20 cellular contexts compared by ENCODE assay signal in genomic region chr1:77686784-77687518, GRCh38. TPM values are rescaled to one million over a fixed set of nuclear protein-coding genes. Genes with fewer than 3 reads are reported as not detected.
DNase-seq lines count a peak whose midpoint lies in the region; ATAC-seq and TF ChIP-seq lines count a peak whose summit lies in the region.
"Had no signal": no experiment of that assay in that cellular context is flagged by ENCODE, and none has a peak within 500 bp of the region (broad histone marks: within the 10 kb centered on the region; RNA-seq: fewer than 3 reads in every experiment).

No MANE protein-coding gene starts in this region.

- H3K4me1 Mint-ChIP-seq in mesothelial cell of epicardium, result peaks cover 17% of the 10 kb centered on the region

- peak overlapping the region; percentile 47 for H3K27ac Mint-ChIP-seq in mesothelial cell of epicardium
- H3K27ac Mint-ChIP-seq: activated CD8-positive, alpha-beta T cell treated with anti-CD3 and anti-CD28 coated beads, Interleukin-2, amount 10 ng/mL, durations not matched to agents 7 days and 5 days; activated naive CD4-positive, alpha-beta T cell treated with anti-CD3 and anti-CD28 coated beads, Interleukin-2, amount 50 U/mL, for 24 hours had no signal

- TF ChIP-seq EP300 in esophagus muscularis mucosa (IDR thresholded peaks at IDR 0.05), result no peak

- peaks cover 7% of the 10 kb centered on the region for H3K36me3 Mint-ChIP-seq in mesothelial cell of epicardium

- peaks cover 4% of the 10 kb centered on the region for H3K9me3 Mint-ChIP-seq in mesothelial cell of epicardium
- H3K9me3 Mint-ChIP-seq: activated naive CD4-positive, alpha-beta T cell treated with anti-CD3 and anti-CD28 coated beads, Interleukin-2, amount 50 U/mL, for 24 hours; activated T-cell treated with anti-CD3 and anti-CD28 coated beads, Interleukin-2, amount 50 U/mL, for 4 hours had no signal

- no peaks in the 10 kb centered on the region for H3K27me3 Mint-ChIP-seq in mesothelial cell of epicardium (ENCODE audit: low read depth)
- H3K27me3 Mint-ChIP-seq: activated naive CD4-positive, alpha-beta T cell treated with anti-CD3 and anti-CD28 coated beads, Interleukin-2, amount 50 U/mL, for 24 hours; CD4-positive, CD25-positive, alpha-beta regulatory T cell had no signal

- ATAC-seq in heart left ventricle (no peak), HG02938 (IDR thresholded peaks at IDR 0.05; ENCODE audit: unreplicated experiment) (no peak), GM19023 (IDR thresholded peaks at IDR 0.05; ENCODE audit: unreplicated experiment) (no peak)
- ATAC-seq: activated CD8-positive, alpha-beta T cell treated with anti-CD3 and anti-CD28 coated beads, Interleukin-2, amount 10 ng/mL, durations not matched to agents 7 days and 5 days; activated T-cell treated with anti-CD3 and anti-CD28 coated beads, Interleukin-2, amount 50 U/mL, for 4 hours had no signal

- TF ChIP-seq POLR2A in heart left ventricle (IDR thresholded peaks at IDR 0.05), result no peak
- no peak for TF ChIP-seq POLR2A in esophagus muscularis mucosa (IDR thresholded peaks at IDR 0.05; ENCODE audit: low read depth)

- DNase-seq in heart left ventricle (peak in 3 of 5 donors; percentile 16 to 67 (median 37)), cardiac septum (ENCODE audit: low spot score) (no peak), esophagus muscularis mucosa (ENCODE audit: extremely low spot score) (no peak), mesothelial cell of epicardium (ENCODE audit: low spot score in 2 of 2, unreplicated experiment in 2 of 2) (no peak), GM20000 (ENCODE audit: low spot score) (no peak), NCI-H2227 (lab: John Stamatoyannopoulos, UW; ENCODE audit: unreplicated experiment) (no peak)
- DNase-seq: activated CD8-positive, alpha-beta T cell treated with anti-CD3 and anti-CD28 coated beads, Interleukin-2, amount 10 ng/mL, durations not matched to agents 7 days and 5 days; activated T-cell treated with anti-CD3 and anti-CD28 coated beads, Interleukin-2, amount 50 U/mL, for 4 hours; CD4-positive, CD25-positive, alpha-beta regulatory T cell; DMS53; KG1; NCI-H2029 treated with DMSO at 0.1 percent for 48 hours; NCI-H524 treated with DMSO at 0.1 percent for 48 hours; SJCRH30; stimulated activated CD8-positive, alpha-beta memory T cell treated with anti-CD3 and anti-CD28 coated beads, Interleukin-4, amount 100 ng/mL, for 48 hours; testis had no signal

- H3K27me3 ChIP-seq in heart left ventricle, result no peaks in the 10 kb centered on the region
- H3K27me3 ChIP-seq in esophagus muscularis mucosa, result no peaks in the 10 kb centered on the region
- H3K27me3 ChIP-seq: colonic mucosa, SJCRH30, testis had no signal

- H3K27ac ChIP-seq in heart left ventricle (no peak overlapping the region), esophagus muscularis mucosa (replicated peaks in 1 of 4) (no peak overlapping the region)
- H3K27ac ChIP-seq: colonic mucosa, SJCRH30, testis had no signal

- no peaks in the 10 kb centered on the region for H3K9me3 ChIP-seq in heart left ventricle
- H3K9me3 ChIP-seq in esophagus muscularis mucosa, result no peaks in the 10 kb centered on the region
- H3K9me3 ChIP-seq: colonic mucosa, SJCRH30, testis had no signal

- H3K4me1 ChIP-seq in heart left ventricle, result peaks cover 0 to 14% (median 9%) of the 10 kb centered on the region in 12 donors
- H3K4me1 ChIP-seq in esophagus muscularis mucosa, result peaks cover 6 to 18% (median 16%) of the 10 kb centered on the region in 4 donors
- H3K4me1 ChIP-seq: colonic mucosa, SJCRH30, testis had no signal

- H3K36me3 ChIP-seq in heart left ventricle, result peaks cover 0 to 14% (median 4%) of the 10 kb centered on the region in 9 donors
- peaks cover 0 to 13% (median 5%) of the 10 kb centered on the region in 4 donors for H3K36me3 ChIP-seq in esophagus muscularis mucosa
- H3K36me3 ChIP-seq: colonic mucosa, SJCRH30 had no signal

- intact Hi-C loops in heart left ventricle (cut with DNase I) (loop anchor here in 6 of 10 donors (10.0 kb wide), 5 partner anchors 102 to 542 kb away; no protein-coding TSS in a partner anchor), cardiac septum (cut with DNase I) (no loop called here), esophagus muscularis mucosa (cut with DNase I) (loop anchor here (10.0 kb wide), 1 partner anchor 92 kb away; no protein-coding TSS in a partner anchor)

- H3K4me3 Mint-ChIP-seq in mesothelial cell of epicardium, result peak overlapping the region; percentile 75
- H3K4me3 Mint-ChIP-seq: activated CD8-positive, alpha-beta T cell treated with anti-CD3 and anti-CD28 coated beads, Interleukin-2, amount 10 ng/mL, durations not matched to agents 7 days and 5 days had no signal

- TF ChIP-seq CTCF in heart left ventricle (IDR thresholded peaks at IDR 0.05) (no peak), esophagus muscularis mucosa (IDR thresholded peaks at IDR 0.05) (no peak), mesothelial cell of epicardium (IDR thresholded peaks at IDR 0.05; ENCODE audit: unreplicated experiment) (no peak), GM20000 (IDR thresholded peaks at IDR 0.05; ENCODE audit: extremely low read depth, missing control alignments) (no peak)

- WGBS in heart left ventricle, 4 donors, result 87 to 92% (median 90%) methylated on average over 14 to 33 of the region's 33 CpGs
- 85% methylated on average over 6 of the region's 33 CpGs for WGBS in esophagus muscularis mucosa

- H3K4me3 ChIP-seq in heart left ventricle (no peak overlapping the region), esophagus muscularis mucosa (peak overlapping the region in 3 of 4 donors; percentile 30 to 44 (median 38))
- H3K4me3 ChIP-seq: SJCRH30 had no signal

RNA-seq across cellular contexts. Expression of gene ZZZ3, which starts 4.5 kb away (rescaled TPM):
- total RNA-seq in heart left ventricle (10 to 100 TPM; 26.2 to 45.1 (median 31.1) TPM), cardiac septum (35.1 TPM), esophagus muscularis mucosa (10 to 100 TPM; 46.9 to 60.6 (median 55.0) TPM), mesothelial cell of epicardium (63.3 to 66.9 TPM (median 64.5 TPM) in 3 replicates)
- 10 to 100 TPM in 1 of 2 donors, 1 to 10 TPM in 1; 7.0 to 12.7 TPM for polyA plus RNA-seq in heart left ventricle

Comparison
In these comparisons a context has a peak if more than half of its experiments do, and no peak if none do; other contexts are left out.
1. DNase-seq: peak in heart left ventricle (3 of 5); none in cardiac septum (single experiment), esophagus muscularis mucosa (single experiment), mesothelial cell of epicardium (0 of 2), GM20000 (single experiment) and NCI-H2227 (single experiment).
2. H3K4me3 ChIP-seq: peak in esophagus muscularis mucosa (3 of 4); none in heart left ventricle (0 of 12).